ENCODE assay signal across 10 cellular contexts in the genomic region with DNA sequence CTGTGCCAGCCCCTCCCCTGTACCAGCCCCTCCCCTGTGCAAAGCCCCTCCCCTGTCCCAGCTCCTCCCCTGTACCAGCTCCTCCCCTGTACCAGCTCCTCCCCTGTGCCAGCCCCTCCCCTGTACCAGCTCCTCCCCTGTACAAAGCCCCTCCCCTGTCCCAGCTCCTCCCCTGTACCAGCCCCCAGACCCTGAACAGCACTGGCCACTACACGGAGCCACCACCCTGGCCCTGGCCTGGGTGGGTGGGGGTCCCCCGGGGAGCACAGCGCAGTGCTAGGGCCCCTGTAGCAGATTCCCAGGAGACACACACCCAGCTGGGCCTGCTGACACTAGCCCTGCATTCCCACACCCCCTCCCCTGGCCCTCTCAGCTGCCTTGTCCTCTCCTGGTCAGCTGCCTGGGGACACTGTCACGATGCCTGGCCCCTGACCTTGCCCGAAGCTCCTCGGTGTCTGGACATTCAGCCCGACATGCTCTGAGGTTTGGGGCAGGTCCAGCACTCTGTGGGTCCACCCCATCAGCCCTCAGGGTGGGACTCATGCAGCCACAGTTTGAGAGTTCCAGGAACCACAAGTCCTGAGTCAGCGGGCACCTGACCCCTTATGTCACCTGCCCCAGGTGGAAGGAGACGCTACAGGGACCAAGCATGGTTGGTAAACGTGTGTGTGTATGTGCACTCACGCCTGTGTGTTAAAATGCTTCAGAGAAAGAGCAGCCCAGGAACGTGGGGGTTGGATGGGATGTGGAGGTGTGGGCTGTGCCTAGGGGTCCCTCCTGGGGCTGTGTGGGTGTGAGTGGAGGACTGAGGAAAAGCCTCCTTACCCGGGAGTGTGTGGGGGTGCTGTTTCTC.
A peak's percentile ranks its signal among the peaks of the same experiment; 100 is the strongest.
DNase-seq lines count a peak whose midpoint lies in the region; ATAC-seq, FAIRE-seq and TF ChIP-seq lines count a peak whose summit lies in the region.
"Had no signal": no experiment of that assay in that cellular context is flagged by ENCODE, and none has a peak within 500 bp of the region (broad histone marks: within the 10 kb centered on the region; RNA-seq: fewer than 3 reads in every experiment).

No MANE protein-coding gene starts in this region.

- H3K4me3 ChIP-seq in astrocyte (ENCODE audit: insufficient read depth, low read depth, low read length) (no peak overlapping the region), endodermal cell (ENCODE audit: low read length) (no peak overlapping the region)

- H3K4me3 Mint-ChIP-seq in astrocyte (ENCODE audit: unreplicated experiment) (no peak overlapping the region), endodermal cell (no peak overlapping the region)
- H3K4me3 Mint-ChIP-seq in naive thymus-derived CD8-positive, alpha-beta T cell = peak overlapping the region in 6 of 10 donors; percentile 37 to 72 (median 54)

- H3K36me3 ChIP-seq in astrocyte (ENCODE audit: insufficient read depth, low read length) (no peaks in the 10 kb centered on the region), endodermal cell (ENCODE audit: control insufficient read depth, insufficient read depth, low read length) (no peaks in the 10 kb centered on the region)

- TF ChIP-seq CTCF in astrocyte (IDR thresholded peaks at IDR 0.05; ENCODE audit: insufficient read depth, low read depth, low read length) (no peak), endodermal cell (conservative IDR thresholded peaks at IDR 0.05) (no peak)

- TF ChIP-seq POLR2A in H54 (IDR thresholded peaks at IDR 0.05; ENCODE audit: low read depth, low read length) = no peak

- H3K27me3 ChIP-seq in astrocyte (ENCODE audit: insufficient read depth, low read length) (peaks cover 4% of the 10 kb centered on the region), endodermal cell (ENCODE audit: control insufficient read depth, insufficient read depth, low read length, poor library complexity, severe bottlenecking) (no peaks in the 10 kb centered on the region)

- H3K9ac ChIP-seq in astrocyte (ENCODE audit: low read length) (no peak overlapping the region), endodermal cell (ENCODE audit: extremely low read depth, low read length, poor library complexity, severe bottlenecking) (no peak overlapping the region)

- H3K9me3 ChIP-seq in astrocyte (ENCODE audit: insufficient read depth, low read depth, low read length) (no peaks in the 10 kb centered on the region), endodermal cell (ENCODE audit: control insufficient read depth, low read length) (no peaks in the 10 kb centered on the region)

- H3K27ac Mint-ChIP-seq in astrocyte (ENCODE audit: unreplicated experiment) (peak overlapping the region; percentile 47), endodermal cell (no peak overlapping the region)
- peak overlapping the region in 6 of 10 donors; percentile 46 to 76 (median 60) for H3K27ac Mint-ChIP-seq in naive thymus-derived CD8-positive, alpha-beta T cell

- no peak overlapping the region for H3K4me2 ChIP-seq in astrocyte (ENCODE audit: low read length)

- ATAC-seq in naive thymus-derived CD8-positive, alpha-beta T cell = peak; percentile 37 to 59
- ATAC-seq in GM21529 (IDR thresholded peaks at IDR 0.05; ENCODE audit: unreplicated experiment) (no peak), HG02571 (IDR thresholded peaks at IDR 0.05; ENCODE audit: unreplicated experiment) (no peak)

- no peaks in the 10 kb centered on the region for H3K4me1 Mint-ChIP-seq in astrocyte (ENCODE audit: low read depth, unreplicated experiment)
- H3K4me1 Mint-ChIP-seq in naive thymus-derived CD8-positive, alpha-beta T cell = peaks cover 6 to 25% (median 13%) of the 10 kb centered on the region in 4 donors
- H3K4me1 Mint-ChIP-seq in endodermal cell = no peaks in the 10 kb centered on the region

- H2AFZ ChIP-seq in astrocyte (ENCODE audit: low read depth, low read length) = no peak overlapping the region

- H3K4me1 ChIP-seq in astrocyte (ENCODE audit: insufficient read depth, low read length) (peaks cover 25% of the 10 kb centered on the region), endodermal cell (ENCODE audit: control insufficient read depth, insufficient read depth, low read length) (no peaks in the 10 kb centered on the region)

- H3K27me3 Mint-ChIP-seq in astrocyte (ENCODE audit: low read depth, unreplicated experiment) = peaks cover 13% of the 10 kb centered on the region
- H3K27me3 Mint-ChIP-seq in naive thymus-derived CD8-positive, alpha-beta T cell = no peaks in the 10 kb centered on the region
- H3K27me3 Mint-ChIP-seq in endodermal cell (ENCODE audit: insufficient read depth) = no peaks in the 10 kb centered on the region

- H3K9me3 Mint-ChIP-seq in astrocyte (ENCODE audit: unreplicated experiment) (peaks cover 11% of the 10 kb centered on the region), endodermal cell (peaks cover 38% of the 10 kb centered on the region)
- no peaks in the 10 kb centered on the region for H3K9me3 Mint-ChIP-seq in naive thymus-derived CD8-positive, alpha-beta T cell

- POLR2A ChIA-PET in naive thymus-derived CD8-positive, alpha-beta T cell (lab: Charles Lee) = interaction anchor here (0.8 kb wide), 1 partner anchor 142 kb away, joined by 3 read pairs; no protein-coding TSS in a partner anchor

- H4K20me1 ChIP-seq in astrocyte (ENCODE audit: insufficient read depth, low read length) = no peaks in the 10 kb centered on the region

- WGBS in endodermal cell (ENCODE audit: insufficient coverage in 1 of 2, insufficient read length in 1 of 2), 2 experiments = 88 to 90% methylated on average over 9 to 13 of the region's 13 CpGs

- no peak overlapping the region for H3K27ac ChIP-seq in astrocyte (ENCODE audit: low read depth, low read length)
- no peak overlapping the region for H3K27ac ChIP-seq in endodermal cell (ENCODE audit: low read depth, low read length)

- no peak for FAIRE-seq in astrocyte (lab: Jason Lieb, UNC)
- FAIRE-seq in H54 (lab: Jason Lieb, UNC) = no peak

- H3K36me3 Mint-ChIP-seq in astrocyte (ENCODE audit: low read depth, unreplicated experiment) (no peaks in the 10 kb centered on the region), endodermal cell (ENCODE audit: low read depth) (no peaks in the 10 kb centered on the region)
- H3K36me3 Mint-ChIP-seq in naive thymus-derived CD8-positive, alpha-beta T cell = no peaks in the 10 kb centered on the region

- no peaks in the 10 kb centered on the region for H3K79me2 ChIP-seq in astrocyte (ENCODE audit: insufficient read depth, low read length)

- peak; percentile 57 for DNase-seq in stimulated activated CD4-positive, alpha-beta T cell treated with anti-CD3 and anti-CD28 coated beads, Interleukin-1b, Interleukin-23, amount 100 ng/mL, for 48 hours
- DNase-seq in stimulated activated CD4-positive, alpha-beta T cell treated with anti-CD3 and anti-CD28 coated beads, Interleukin-12 subunit alpha, Interleukin-12 subunit beta, amount 100 ng/mL, for 4 hours = no peak
- DNase-seq in astrocyte (ENCODE audit: low read depth) (peak; percentile 51), endodermal cell (no peak), H54 (ENCODE audit: insufficient read length, low spot score) (no peak)
- DNase-seq in naive thymus-derived CD8-positive, alpha-beta T cell = peak in 2 of 10 donors; percentile 17 to 61
- DNase-seq: DMS 273 treated with DMSO at 0.1 percent for 48 hours, islet precursor cell had no signal

Comparison
In these comparisons a context has a peak if more than half of its experiments do, and no peak if none do; other contexts are left out.
1. DNase-seq: peak in stimulated activated CD4-positive, alpha-beta T cell treated with anti-CD3 and anti-CD28 coated beads, Interleukin-1b, Interleukin-23, amount 100 ng/mL, for 48 hours (single experiment) and astrocyte (single experiment); none in stimulated activated CD4-positive, alpha-beta T cell treated with anti-CD3 and anti-CD28 coated beads, Interleukin-12 subunit alpha, Interleukin-12 subunit beta, amount 100 ng/mL, for 4 hours (single experiment), endodermal cell (single experiment) and H54 (single experiment).
2. H3K4me3 Mint-ChIP-seq: peak in naive thymus-derived CD8-positive, alpha-beta T cell (6 of 10); none in astrocyte (single experiment) and endodermal cell (single experiment).
3. ATAC-seq: peak in naive thymus-derived CD8-positive, alpha-beta T cell (2 of 2); none in GM21529 (single experiment) and HG02571 (single experiment).